In the genomic region with DNA sequence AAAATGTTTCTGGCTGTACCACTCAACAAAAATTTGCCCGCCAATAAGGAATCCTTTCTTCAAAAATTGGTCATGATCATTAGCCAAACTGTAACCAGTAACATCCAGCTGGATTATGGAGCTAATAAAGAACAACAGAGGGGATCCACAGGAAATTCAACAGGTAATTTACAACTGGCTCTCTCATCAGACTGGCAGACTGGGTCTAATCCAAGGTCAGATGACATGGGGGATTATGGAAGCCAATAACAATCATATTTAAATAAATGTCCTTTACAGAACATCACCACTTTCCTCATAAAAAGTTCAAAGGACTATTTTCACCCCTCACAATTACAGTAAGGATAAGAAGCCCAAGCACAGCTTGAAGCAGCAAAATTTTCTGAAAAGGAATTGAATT, we compare ENCODE assay signal across 16 cellular contexts.
"Had no signal": no experiment of that assay in that cellular context is flagged by ENCODE, and none has a peak within 500 bp of the region (broad histone marks: within the 10 kb centered on the region; RNA-seq: fewer than 3 reads in every experiment).

No MANE protein-coding gene starts in this region.

- H3K36me3 Mint-ChIP-seq: immature natural killer cell had no signal

- H3K9me3 ChIP-seq: left ventricle myocardium inferior had no signal

- ATAC-seq: sciatic nerve; stimulated activated memory B cell treated with anti-CD40 and anti-IgM and Interleukin-4, amounts not matched to agents 10 μg/mL and 1 μg/mL and 100 μg/mL, for 72 hours had no signal

- H3K36me3 ChIP-seq: left ventricle myocardium inferior had no signal

- H3K4me3 ChIP-seq: left ventricle myocardium inferior had no signal

- DNase-seq: activated CD4-positive, alpha-beta memory T cell treated with anti-CD3 and anti-CD28 coated beads, Interleukin-2, amount 10 ng/mL, durations not matched to agents 7 days and 5 days; activated CD4-positive, alpha-beta T cell treated with anti-CD3 and anti-CD28 coated beads for 4 hours; activated effector memory CD4-positive, alpha-beta T cell treated with Interleukin-2 at 50 U/mL for 16 hours; activated naive CD4-positive, alpha-beta T cell treated with anti-CD3 and anti-CD28 coated beads, Interleukin-2, amount 50 U/mL, for 16 hours; activated T-cell treated with anti-CD3 and anti-CD28 coated beads, Interleukin-2, amount 50 U/mL, for 24 hours; amniotic stem cell; dermis blood vessel endothelial cell; effector memory CD4-positive, alpha-beta T cell; immature natural killer cell; kidney glomerular epithelial cell; left ventricle myocardium inferior; mammary epithelial cell; stimulated activated CD4-positive, alpha-beta T cell treated with anti-CD3 and anti-CD28 coated beads, Interleukin-4, amount 100 ng/mL, for 24 hours had no signal

- H3K27me3 Mint-ChIP-seq: activated CD4-positive, alpha-beta memory T cell treated with anti-CD3 and anti-CD28 coated beads, Interleukin-2, amount 10 ng/mL, durations not matched to agents 7 days and 5 days; activated T-cell treated with anti-CD3 and anti-CD28 coated beads, Interleukin-2, amount 50 U/mL, for 24 hours; stimulated activated memory B cell treated with anti-CD40 and anti-IgM and Interleukin-4, amounts not matched to agents 10 μg/mL and 1 μg/mL and 100 μg/mL, for 72 hours had no signal

- H3K4me3 Mint-ChIP-seq: activated CD4-positive, alpha-beta memory T cell treated with anti-CD3 and anti-CD28 coated beads, Interleukin-2, amount 10 ng/mL, durations not matched to agents 7 days and 5 days; activated T-cell treated with anti-CD3 and anti-CD28 coated beads, Interleukin-2, amount 50 U/mL, for 24 hours; stimulated activated memory B cell treated with anti-CD40 and anti-IgM and Interleukin-4, amounts not matched to agents 10 μg/mL and 1 μg/mL and 100 μg/mL, for 72 hours; T-helper 2 cell treated with Interferon-gamma antibody and Interleukin-4, amounts not matched to agents 5 μg/mL and 100 μg/mL, for 36 hours had no signal

- H3K27ac ChIP-seq: left ventricle myocardium inferior had no signal

- H3K9me3 Mint-ChIP-seq: activated CD4-positive, alpha-beta memory T cell treated with anti-CD3 and anti-CD28 coated beads, Interleukin-2, amount 10 ng/mL, durations not matched to agents 7 days and 5 days; activated T-cell treated with anti-CD3 and anti-CD28 coated beads, Interleukin-2, amount 50 U/mL, for 24 hours; immature natural killer cell; stimulated activated memory B cell treated with anti-CD40 and anti-IgM and Interleukin-4, amounts not matched to agents 10 μg/mL and 1 μg/mL and 100 μg/mL, for 72 hours; T-helper 2 cell treated with Interferon-gamma antibody and Interleukin-4, amounts not matched to agents 5 μg/mL and 100 μg/mL, for 36 hours had no signal

- H3K27ac Mint-ChIP-seq: activated CD4-positive, alpha-beta memory T cell treated with anti-CD3 and anti-CD28 coated beads, Interleukin-2, amount 10 ng/mL, durations not matched to agents 7 days and 5 days; activated T-cell treated with anti-CD3 and anti-CD28 coated beads, Interleukin-2, amount 50 U/mL, for 24 hours; stimulated activated memory B cell treated with anti-CD40 and anti-IgM and Interleukin-4, amounts not matched to agents 10 μg/mL and 1 μg/mL and 100 μg/mL, for 72 hours; T-helper 2 cell treated with Interferon-gamma antibody and Interleukin-4, amounts not matched to agents 5 μg/mL and 100 μg/mL, for 36 hours had no signal
